22 cellular contexts compared by ENCODE assay signal in the genomic region with DNA sequence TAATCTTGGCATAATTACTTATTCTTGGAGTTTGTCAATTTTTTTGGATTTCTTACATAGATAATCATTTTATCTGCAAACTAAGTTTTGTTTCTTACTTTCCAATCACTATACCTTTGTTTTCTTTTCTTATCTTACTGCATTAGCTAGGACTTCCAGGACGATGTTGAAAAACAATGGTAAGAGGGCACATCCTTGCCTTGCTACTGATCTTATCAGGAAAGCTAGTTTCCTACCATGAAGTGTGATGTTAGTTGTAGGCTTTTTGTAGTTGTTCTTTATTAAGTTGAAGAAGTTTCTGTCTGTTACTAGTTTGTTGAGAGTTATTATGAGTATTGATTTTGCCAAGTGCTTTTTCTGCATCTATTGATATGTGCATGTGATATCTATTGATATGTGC. TPM values are rescaled to one million over a fixed set of nuclear protein-coding genes. Genes with fewer than 3 reads are reported as not detected.
DNase-seq lines count a peak whose midpoint lies in the region; ATAC-seq and TF ChIP-seq lines count a peak whose summit lies in the region.
"Had no signal": no experiment of that assay in that cellular context is flagged by ENCODE, and none has a peak within 500 bp of the region (broad histone marks: within the 10 kb centered on the region; RNA-seq: fewer than 3 reads in every experiment).

No MANE protein-coding gene starts in this region.

- H3K9me3 Mint-ChIP-seq in activated T-cell treated with anti-CD3 and anti-CD28 coated beads, Interleukin-2, amount 50 U/mL, for 72 hours, result peaks cover 0 to 4% of the 10 kb centered on the region in 2 donors
- H3K9me3 Mint-ChIP-seq in activated T-cell treated with anti-CD3 and anti-CD28 coated beads, Interleukin-2, amount 50 U/mL, for 24 hours, result peaks cover 4% of the 10 kb centered on the region
- no peaks in the 10 kb centered on the region for H3K9me3 Mint-ChIP-seq in activated CD8-positive, alpha-beta T cell treated with anti-CD3 and anti-CD28 coated beads for 36 hours

- peak overlapping the region; percentile 78 for H3K27ac ChIP-seq in epithelial cell of prostate
- H3K27ac ChIP-seq in smooth muscle cell (ENCODE audit: low read depth), result peak overlapping the region; percentile 30
- H3K27ac ChIP-seq: ascending aorta, hepatocyte, left lung had no signal

- H3K27me3 ChIP-seq in smooth muscle cell (ENCODE audit: low read depth) (no peaks in the 10 kb centered on the region), BE2C (no peaks in the 10 kb centered on the region)
- H3K27me3 ChIP-seq: ascending aorta, left lung had no signal

- H3K79me2 ChIP-seq in smooth muscle cell (ENCODE audit: low read depth), result no peaks in the 10 kb centered on the region
- H3K79me2 ChIP-seq: hepatocyte had no signal

- no peak for ATAC-seq in activated T-cell treated with anti-CD3 and anti-CD28 coated beads, Interleukin-2, amount 50 U/mL, for 72 hours (replicated peaks in 1 of 2)
- ATAC-seq in activated CD8-positive, alpha-beta T cell treated with anti-CD3 and anti-CD28 coated beads for 36 hours, result no peak
- ATAC-seq: left lung; naive thymus-derived CD4-positive, alpha-beta T cell had no signal

- no peak overlapping the region for H3K9ac ChIP-seq in smooth muscle cell (ENCODE audit: low read depth)

- no peak for TF ChIP-seq CTCF in activated CD8-positive, alpha-beta T cell treated with anti-CD3 and anti-CD28 coated beads for 36 hours (IDR thresholded peaks at IDR 0.05)
- TF ChIP-seq CTCF in smooth muscle cell (IDR thresholded peaks at IDR 0.05; ENCODE audit: borderline replicate concordance, insufficient read depth, poor library complexity, severe bottlenecking), result no peak
- TF ChIP-seq CTCF in BE2C (IDR thresholded peaks at IDR 0.05; ENCODE audit: low read depth, low read length), result no peak

- intact Hi-C loops in activated CD8-positive, alpha-beta T cell treated with anti-CD3 and anti-CD28 coated beads for 36 hours (cut with micrococcal nuclease), result no loop called here

- CTCF ChIA-PET in activated CD8-positive, alpha-beta T cell treated with anti-CD3 and anti-CD28 coated beads for 36 hours (lab: Charles Lee), result no interaction called here

- no peak overlapping the region for H3K4me3 ChIP-seq in smooth muscle cell
- H3K4me3 ChIP-seq in BE2C (ENCODE audit: low read depth, low read length), result no peak overlapping the region
- H3K4me3 ChIP-seq: ascending aorta, hepatocyte, left lung had no signal

- H3F3A ChIP-seq in smooth muscle cell (ENCODE audit: low read depth), result peaks cover 16% of the 10 kb centered on the region

- no peaks in the 10 kb centered on the region for H3K36me3 Mint-ChIP-seq in activated T-cell treated with anti-CD3 and anti-CD28 coated beads, Interleukin-2, amount 50 U/mL, for 72 hours (ENCODE audit: insufficient read depth in 2 of 2)
- no peaks in the 10 kb centered on the region for H3K36me3 Mint-ChIP-seq in activated T-cell treated with anti-CD3 and anti-CD28 coated beads, Interleukin-2, amount 50 U/mL, for 24 hours (ENCODE audit: low read depth)
- H3K36me3 Mint-ChIP-seq in activated CD8-positive, alpha-beta T cell treated with anti-CD3 and anti-CD28 coated beads for 36 hours (ENCODE audit: low read depth), result no peaks in the 10 kb centered on the region
- H3K36me3 Mint-ChIP-seq: activated naive CD8-positive, alpha-beta T cell had no signal

- peaks cover 9% of the 10 kb centered on the region for H3K4me1 ChIP-seq in smooth muscle cell (ENCODE audit: low read depth)
- H3K4me1 ChIP-seq in BE2C, result no peaks in the 10 kb centered on the region

- peaks cover 75% of the 10 kb centered on the region for H3K4me1 Mint-ChIP-seq in activated T-cell treated with anti-CD3 and anti-CD28 coated beads, Interleukin-2, amount 50 U/mL, for 72 hours (ENCODE audit: low read depth)
- peaks cover 60% of the 10 kb centered on the region for H3K4me1 Mint-ChIP-seq in activated T-cell treated with anti-CD3 and anti-CD28 coated beads, Interleukin-2, amount 50 U/mL, for 24 hours (ENCODE audit: low read depth)
- H3K4me1 Mint-ChIP-seq in activated CD8-positive, alpha-beta T cell treated with anti-CD3 and anti-CD28 coated beads for 36 hours (ENCODE audit: low read depth), result peaks cover 63% of the 10 kb centered on the region

- POLR2A ChIA-PET in activated CD8-positive, alpha-beta T cell treated with anti-CD3 and anti-CD28 coated beads for 36 hours (lab: Charles Lee), result no interaction called here

- H3K36me3 ChIP-seq in smooth muscle cell (ENCODE audit: low read depth) (no peaks in the 10 kb centered on the region), BE2C (no peaks in the 10 kb centered on the region)
- H3K36me3 ChIP-seq: ascending aorta, left lung had no signal

- no peak for DNase-seq in activated T-cell treated with anti-CD3 and anti-CD28 coated beads, Interleukin-2, amount 50 U/mL, for 72 hours
- no peak for DNase-seq in activated T-cell treated with anti-CD3 and anti-CD28 coated beads, Interleukin-2, amount 50 U/mL, for 24 hours
- no peak for DNase-seq in activated CD8-positive, alpha-beta T cell treated with anti-CD3 and anti-CD28 coated beads for 36 hours
- DNase-seq in epithelial cell of prostate (ENCODE audit: low read depth, low spot score) (no peak), smooth muscle cell (lab: John Stamatoyannopoulos, UW; ENCODE audit: unreplicated experiment) (no peak), NCI-H1048 (lab: John Stamatoyannopoulos, UW) (no peak), BE2C (no peak)
- no peak for DNase-seq in effector CD8-positive, alpha-beta T cell (lab: John Stamatoyannopoulos, UW)
- DNase-seq: activated CD4-positive, CD25-positive, alpha-beta regulatory T cell treated with anti-CD3 and anti-CD28 coated beads, Interleukin-2, amount 50 U/mL, for 72 hours; left lung; naive thymus-derived CD4-positive, alpha-beta T cell; NCI-H1105 treated with DMSO at 0.1 percent for 48 hours; NCI-H2081 treated with DMSO at 0.1 percent for 48 hours; NCI-H446; retina; stimulated activated CD4-positive, alpha-beta T cell treated with anti-CD3 and anti-CD28 coated beads, Interleukin-12 subunit alpha, Interleukin-12 subunit beta, amount 100 ng/mL, for 4 hours; stimulated activated CD4-positive, alpha-beta T cell treated with anti-CD3 and anti-CD28 coated beads, Interleukin-4, amount 100 ng/mL, for 24 hours; stimulated activated naive CD4-positive, alpha-beta T cell; SW 1271 had no signal

- no peaks in the 10 kb centered on the region for H3K9me3 ChIP-seq in smooth muscle cell (replicated peaks; ENCODE audit: low read depth)
- no peaks in the 10 kb centered on the region for H3K9me3 ChIP-seq in BE2C
- H3K9me3 ChIP-seq: ascending aorta, left lung had no signal

- peaks cover 11% of the 10 kb centered on the region for H3K27me3 Mint-ChIP-seq in activated T-cell treated with anti-CD3 and anti-CD28 coated beads, Interleukin-2, amount 50 U/mL, for 72 hours (ENCODE audit: low read depth)
- H3K27me3 Mint-ChIP-seq in activated T-cell treated with anti-CD3 and anti-CD28 coated beads, Interleukin-2, amount 50 U/mL, for 24 hours, result no peaks in the 10 kb centered on the region
- H3K27me3 Mint-ChIP-seq in activated CD8-positive, alpha-beta T cell treated with anti-CD3 and anti-CD28 coated beads for 36 hours, result no peaks in the 10 kb centered on the region
- H3K27me3 Mint-ChIP-seq: activated naive CD8-positive, alpha-beta T cell had no signal

- H4K20me1 ChIP-seq in smooth muscle cell (ENCODE audit: low read depth), result no peaks in the 10 kb centered on the region

- peak overlapping the region; percentile 13 for H3K27ac Mint-ChIP-seq in activated T-cell treated with anti-CD3 and anti-CD28 coated beads, Interleukin-2, amount 50 U/mL, for 72 hours
- H3K27ac Mint-ChIP-seq in activated T-cell treated with anti-CD3 and anti-CD28 coated beads, Interleukin-2, amount 50 U/mL, for 24 hours, result no peak overlapping the region
- peak overlapping the region; percentile 37 for H3K27ac Mint-ChIP-seq in activated CD8-positive, alpha-beta T cell treated with anti-CD3 and anti-CD28 coated beads for 36 hours
- H3K27ac Mint-ChIP-seq: activated naive CD8-positive, alpha-beta T cell had no signal

- WGBS in smooth muscle cell (ENCODE audit: low lambda C conversion rate), result 32% methylated on average over 1 of the region's 1 CpG

- peak overlapping the region; percentile 37 for H3K4me2 ChIP-seq in smooth muscle cell
- H3K4me2 ChIP-seq: hepatocyte had no signal

- peak overlapping the region in 1 of 2 donors; percentile 19 for H3K4me3 Mint-ChIP-seq in activated T-cell treated with anti-CD3 and anti-CD28 coated beads, Interleukin-2, amount 50 U/mL, for 72 hours
- H3K4me3 Mint-ChIP-seq in activated T-cell treated with anti-CD3 and anti-CD28 coated beads, Interleukin-2, amount 50 U/mL, for 24 hours, result no peak overlapping the region
- H3K4me3 Mint-ChIP-seq in activated CD8-positive, alpha-beta T cell treated with anti-CD3 and anti-CD28 coated beads for 36 hours, result no peak overlapping the region
- H3K4me3 Mint-ChIP-seq: activated naive CD8-positive, alpha-beta T cell had no signal

- H2AFZ ChIP-seq in smooth muscle cell (ENCODE audit: low read depth), result no peak overlapping the region
- H2AFZ ChIP-seq: hepatocyte had no signal

RNA-seq across cellular contexts. Expression of a gene that starts 31.0 kb away (rescaled TPM):
- total RNA-seq in activated T-cell treated with anti-CD3 and anti-CD28 coated beads, Interleukin-2, amount 50 U/mL, for 72 hours, result not detected
- not detected for total RNA-seq in activated CD8-positive, alpha-beta T cell treated with anti-CD3 and anti-CD28 coated beads for 36 hours
- total RNA-seq in smooth muscle cell, result 12.5 and 32.2 TPM in 2 replicates
- polyA plus RNA-seq in smooth muscle cell, result 10.8 and 12.1 TPM in 2 replicates
- polyA plus RNA-seq in BE2C (2012; ENCODE audit: insufficient read depth, insufficient read length, low read depth), result 0.40 TPM
- total RNA-seq: naive thymus-derived CD4-positive, alpha-beta T cell had no signal
- polyA plus RNA-seq: naive thymus-derived CD4-positive, alpha-beta T cell had no signal

Comparison
In these comparisons a context has a peak if more than half of its experiments do, and no peak if none do; other contexts are left out.
1. RNA of a gene that starts 31.0 kb away (total RNA-seq): 12.5 to 32.2 TPM in smooth muscle cell; not detected in activated T-cell treated with anti-CD3 and anti-CD28 coated beads, Interleukin-2, amount 50 U/mL, for 72 hours and not detected in activated CD8-positive, alpha-beta T cell treated with anti-CD3 and anti-CD28 coated beads for 36 hours; every median in the first group is over 10 times any median in the second.